ENCODE assay signal across 17 cellular contexts in genomic region chr1:225537554-225538251, GRCh38.
A peak's percentile ranks its signal among the peaks of the same experiment; 100 is the strongest.
DNase-seq lines count a peak whose midpoint lies in the region; ATAC-seq, FAIRE-seq and TF ChIP-seq lines count a peak whose summit lies in the region.
"Had no signal": no experiment of that assay in that cellular context is flagged by ENCODE, and none has a peak within 500 bp of the region (broad histone marks: within the 10 kb centered on the region; RNA-seq: fewer than 3 reads in every experiment).

No MANE protein-coding gene starts in this region.

- no peak for ATAC-seq in GM19452 (IDR thresholded peaks at IDR 0.05; ENCODE audit: unreplicated experiment)
- ATAC-seq: K562 had no signal

- TF ChIP-seq CTCF in A673 (conservative IDR thresholded peaks at IDR 0.05; ENCODE audit: low read depth, low read length) (no peak), osteoblast (IDR thresholded peaks at IDR 0.05; ENCODE audit: extremely low read depth, low read depth, low read length) (no peak)

- H3K27ac ChIP-seq in A673 (ENCODE audit: low read depth, low read length, poor library complexity, severe bottlenecking) (peak overlapping the region; percentile 69), SK-N-MC (peak overlapping the region; percentile 7; the same call in 1 of the 2 replicates), iPS-20b (ENCODE audit: low read length) (no peak overlapping the region), osteoblast (ENCODE audit: low read depth, low read length) (no peak overlapping the region)
- H3K27ac ChIP-seq: C4-2B had no signal

- peaks cover 76% of the 10 kb centered on the region for H4K20me1 ChIP-seq in osteoblast (ENCODE audit: insufficient read depth, low read length)

- H3K9ac ChIP-seq in SK-N-MC (ENCODE audit: insufficient read length) (no peak overlapping the region), iPS-20b (ENCODE audit: low read depth, low read length) (no peak overlapping the region)

- peak; percentile 64 for DNase-seq in A673 (ENCODE audit: low spot score)
- DNase-seq in H54 (ENCODE audit: insufficient read length, low spot score), result no peak
- no peak for DNase-seq in SK-N-MC (ENCODE audit: low read depth, low spot score)
- no peak for DNase-seq in T-helper 9 cell
- no peak for DNase-seq in DMS79 (lab: John Stamatoyannopoulos, UW)
- DNase-seq in osteoblast (ENCODE audit: insufficient read length, low spot score, missing footprints), result no peak
- DNase-seq: 8988T; ACHN; CD4-positive, alpha-beta memory T cell; COR-L47; H7; HFFc6 had no signal

- H3K9me3 ChIP-seq in A673 (ENCODE audit: low read depth, low read length, poor library complexity, severe bottlenecking) (no peaks in the 10 kb centered on the region), SK-N-MC (ENCODE audit: low read depth, low read length) (no peaks in the 10 kb centered on the region), iPS-20b (ENCODE audit: insufficient read depth, low read depth, low read length) (no peaks in the 10 kb centered on the region), osteoblast (ENCODE audit: low read depth, low read length) (no peaks in the 10 kb centered on the region)

- H3K4me3 ChIP-seq in A673 (ENCODE audit: low read depth, low read length, poor library complexity, severe bottlenecking) (peak overlapping the region; percentile 24), SK-N-MC (no peak overlapping the region), iPS-20b (ENCODE audit: low read length) (peak overlapping the region; percentile 11; the same call in 1 of the 2 replicates), osteoblast (ENCODE audit: insufficient read depth, low read length) (no peak overlapping the region)
- H3K4me3 ChIP-seq: K562 had no signal

- H3K79me2 ChIP-seq in osteoblast (ENCODE audit: insufficient read depth, low read length), result peaks cover 97% of the 10 kb centered on the region

- no peak for TF ChIP-seq POLR2A in H54 (IDR thresholded peaks at IDR 0.05; ENCODE audit: low read depth, low read length)

- H3K4me2 ChIP-seq in osteoblast (ENCODE audit: insufficient read depth, low read length), result no peak overlapping the region

- CTCF ChIA-PET in A673 (lab: Charles Lee), result no interaction called here

- H3K27me3 ChIP-seq in A673 (replicated peaks; ENCODE audit: insufficient read depth, low read depth, low read length, poor library complexity) (no peaks in the 10 kb centered on the region), iPS-20b (ENCODE audit: insufficient read depth, low read length) (no peaks in the 10 kb centered on the region), osteoblast (ENCODE audit: insufficient read depth, low read length) (no peaks in the 10 kb centered on the region)

- H3K4me1 ChIP-seq in A673 (ENCODE audit: insufficient read depth, low read length, poor library complexity, severe bottlenecking), result peaks cover 80% of the 10 kb centered on the region
- H3K4me1 ChIP-seq in iPS-20b (ENCODE audit: insufficient read depth, low read length), result peaks cover 62% of the 10 kb centered on the region
- H3K4me1 ChIP-seq in osteoblast (ENCODE audit: insufficient read depth, low read length), result peaks cover 8% of the 10 kb centered on the region

- no peak overlapping the region for H2AFZ ChIP-seq in osteoblast (ENCODE audit: low read length)

- no peaks in the 10 kb centered on the region for H3K36me3 ChIP-seq in A673 (ENCODE audit: insufficient read depth, low read length, poor library complexity, severe bottlenecking)
- no peaks in the 10 kb centered on the region for H3K36me3 ChIP-seq in SK-N-MC (ENCODE audit: insufficient read depth, low read length)
- no peaks in the 10 kb centered on the region for H3K36me3 ChIP-seq in iPS-20b (ENCODE audit: insufficient read depth, low read depth, low read length)
- H3K36me3 ChIP-seq in osteoblast (ENCODE audit: insufficient read depth, low read length), result peaks cover 9% of the 10 kb centered on the region

- BruUV-seq in A673 (replicated peaks; lab: Mats Ljungman, UMichigan), result no TSS peak

- POLR2A ChIA-PET in A673 (lab: Charles Lee; ENCODE audit: low non-redundant PET), result no interaction called here

- intact Hi-C loops in A673 (cut with micrococcal nuclease; ENCODE audit: unreplicated experiment), result loop anchor here (10.0 kb wide), 1 partner anchor 237 kb away; the partner anchor contains the start of gene SRP9

- peak; percentile 15 for FAIRE-seq in H54 (lab: Jason Lieb, UNC)
- FAIRE-seq: HTR-8/SVneo, K562 had no signal

Comparison
In these comparisons a context has a peak if more than half of its experiments do, and no peak if none do; other contexts are left out.
1. H3K27ac ChIP-seq: peak in A673 (single experiment) and SK-N-MC (single experiment); none in iPS-20b (single experiment) and osteoblast (single experiment).
2. H3K4me3 ChIP-seq: peak in A673 (single experiment) and iPS-20b (single experiment); none in SK-N-MC (single experiment) and osteoblast (single experiment).